ENCODE assay signal across 21 cellular contexts in genomic region chr12:60487284-60487683, GRCh38.
"Had no signal": no experiment of that assay in that cellular context is flagged by ENCODE, and none has a peak within 500 bp of the region (broad histone marks: within the 10 kb centered on the region; RNA-seq: fewer than 3 reads in every experiment).

No MANE protein-coding gene starts in this region.

- H3K9me3 ChIP-seq: SJCRH30 had no signal

- H3K4me2 ChIP-seq: KMS-11 had no signal

- H3K27ac ChIP-seq: HL-60, KMS-11, SJCRH30 had no signal

- ATAC-seq: Panc1, Right ventricle myocardium inferior, SK-N-SH treated with all-trans-retinoic acid at 6 μM for 48 hours had no signal

- H3K27me3 ChIP-seq: SJCRH30 had no signal

- H3K4me1 ChIP-seq: SJCRH30 had no signal

- FAIRE-seq: HTR-8/SVneo had no signal

- H3K9ac ChIP-seq: KMS-11 had no signal

- H3K36me3 ChIP-seq: SJCRH30 had no signal

- DNase-seq: Kasumi-1, MM.1S, NCI-H1092 treated with DMSO at 0.1 percent for 48 hours, NCI-H1436, NCI-H187, NCI-H2029, NCI-H2081 treated with DMSO at 0.1 percent for 48 hours, NCI-H2171, NCI-H226, NCI-H446, NCI-H510A, NCI-H69, NCI-H774, SHP77 treated with DMSO at 0.1 percent for 48 hours, SJCRH30 had no signal

- H3K4me3 ChIP-seq: SJCRH30 had no signal
